Comparison of ENCODE assay signal across 1 cellular context in genomic region chr10:7787857-7788639, GRCh38.
TF ChIP-seq lines count a peak whose summit lies in the region.

ATP5F1C (plus strand) TSS chr10:7788177; CDS start chr10:7788208, 31 bp downstream.
A gene with protein sequence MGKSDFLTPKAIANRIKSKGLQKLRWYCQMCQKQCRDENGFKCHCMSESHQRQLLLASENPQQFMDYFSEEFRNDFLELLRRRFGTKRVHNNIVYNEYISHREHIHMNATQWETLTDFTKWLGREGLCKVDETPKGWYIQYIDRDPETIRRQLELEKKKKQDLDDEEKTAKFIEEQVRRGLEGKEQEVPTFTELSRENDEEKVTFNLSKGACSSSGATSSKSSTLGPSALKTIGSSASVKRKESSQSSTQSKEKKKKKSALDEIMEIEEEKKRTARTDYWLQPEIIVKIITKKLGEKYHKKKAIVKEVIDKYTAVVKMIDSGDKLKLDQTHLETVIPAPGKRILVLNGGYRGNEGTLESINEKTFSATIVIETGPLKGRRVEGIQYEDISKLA (minus strand): TSS chr10:7787993. CDS start chr10:7787933, 60 bp downstream.

TF ChIP-seq in K562, 482 proteins besides CTCF, POLR2A, EP300 and RAD21 (continued from another document and continues in another):
- TF ChIP-seq ZBTB7A (IDR thresholded peaks at IDR 0.05; ENCODE audit: borderline replicate concordance, control insufficient read depth, low read depth, low read length): peak; percentile 39; the same call in 1 of the 2 replicates
- TF ChIP-seq FOXA1 (IDR thresholded peaks at IDR 0.05; ENCODE audit: borderline replicate concordance): no peak
- no peak for TF ChIP-seq SRF (CRISPR knock-in tag; IDR thresholded peaks at IDR 0.05)
- TF ChIP-seq BCOR (IDR thresholded peaks at IDR 0.05): 0 out of 2 replicates have a peak, but pooled peaks have one; percentile 19
- peak; percentile 73 for TF ChIP-seq TAF9B (IDR thresholded peaks at IDR 0.05; ENCODE audit: partially characterized antibody)
- TF ChIP-seq FOS (IDR thresholded peaks at IDR 0.05; ENCODE audit: extremely low read depth, insufficient read length): no peak
- TF ChIP-seq, protein P1, sequence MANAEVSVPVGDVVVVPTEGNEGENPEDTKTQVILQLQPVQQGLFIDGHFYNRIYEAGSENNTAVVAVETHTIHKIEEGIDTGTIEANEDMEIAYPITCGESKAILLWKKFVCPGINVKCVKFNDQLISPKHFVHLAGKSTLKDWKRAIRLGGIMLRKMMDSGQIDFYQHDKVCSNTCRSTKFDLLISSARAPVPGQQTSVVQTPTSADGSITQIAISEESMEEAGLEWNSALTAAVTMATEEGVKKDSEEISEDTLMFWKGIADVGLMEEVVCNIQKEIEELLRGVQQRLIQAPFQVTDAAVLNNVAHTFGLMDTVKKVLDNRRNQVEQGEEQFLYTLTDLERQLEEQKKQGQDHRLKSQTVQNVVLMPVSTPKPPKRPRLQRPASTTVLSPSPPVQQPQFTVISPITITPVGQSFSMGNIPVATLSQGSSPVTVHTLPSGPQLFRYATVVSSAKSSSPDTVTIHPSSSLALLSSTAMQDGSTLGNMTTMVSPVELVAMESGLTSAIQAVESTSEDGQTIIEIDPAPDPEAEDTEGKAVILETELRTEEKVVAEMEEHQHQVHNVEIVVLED (CRISPR knock-in tag; IDR thresholded peaks at IDR 0.05): no peak
- no peak for TF ChIP-seq JUNB (CRISPR knock-in tag; conservative IDR thresholded peaks at IDR 0.05)
- peak; percentile 94 for TF ChIP-seq ZBTB40 (IDR thresholded peaks at IDR 0.05)
- TF ChIP-seq ZBTB40 (CRISPR knock-in tag; IDR thresholded peaks at IDR 0.05): no peak
- TF ChIP-seq KAT7 (CRISPR knock-in tag; IDR thresholded peaks at IDR 0.05; ENCODE audit: borderline replicate concordance): peak; percentile 96; the same call in 1 of the 2 replicates
- no peak for TF ChIP-seq ZNF778 (CRISPR knock-in tag; IDR thresholded peaks at IDR 0.05)
- no peak for TF ChIP-seq BCLAF1 (IDR thresholded peaks at IDR 0.05; ENCODE audit: borderline replicate concordance in 1 of 2, control insufficient read depth in 1 of 2, low read depth in 2 of 2, low read length in 1 of 2)
- peak; percentile 4 for TF ChIP-seq ZFP36 (IDR thresholded peaks at IDR 0.05; ENCODE audit: low read depth, low read length, partially characterized antibody)
- TF ChIP-seq ZBTB1 (CRISPR knock-in tag; IDR thresholded peaks at IDR 0.05; ENCODE audit: borderline replicate concordance, low read depth): peak; percentile 60; the same call in 1 of the 2 replicates
- TF ChIP-seq DPF2 (IDR thresholded peaks at IDR 0.05): no peak
- peak; percentile 95 for TF ChIP-seq KDM5B (IDR thresholded peaks at IDR 0.05; ENCODE audit: insufficient replicate concordance, low read depth, low read length)
- no peak for TF ChIP-seq NCOA1 (IDR thresholded peaks at IDR 0.05; ENCODE audit: low read depth)
- 0 out of 4 replicates have a peak, but pooled peaks of 1 of the 2 experiments have one; percentile 15 for TF ChIP-seq TEAD1 (CRISPR knock-in tag; IDR thresholded peaks at IDR 0.05)
- TF ChIP-seq ZSCAN29 (IDR thresholded peaks at IDR 0.05): 0 out of 2 replicates have a peak, but pooled peaks have one; percentile 36
- no peak for TF ChIP-seq CHD1 (IDR thresholded peaks at IDR 0.05; ENCODE audit: low read length)
- peak; percentile 25; the same call in 1 of the 2 replicates for TF ChIP-seq KLF13 (tag; IDR thresholded peaks at IDR 0.05; ENCODE audit: borderline replicate concordance, low read depth)
- no peak for TF ChIP-seq NFE2L1 (tag; IDR thresholded peaks at IDR 0.05; ENCODE audit: borderline replicate concordance, low read depth)
- TF ChIP-seq GATAD2A (IDR thresholded peaks at IDR 0.05): no peak
- TF ChIP-seq SMARCA4 (IDR thresholded peaks at IDR 0.05): no peak
- TF ChIP-seq, protein P2, sequence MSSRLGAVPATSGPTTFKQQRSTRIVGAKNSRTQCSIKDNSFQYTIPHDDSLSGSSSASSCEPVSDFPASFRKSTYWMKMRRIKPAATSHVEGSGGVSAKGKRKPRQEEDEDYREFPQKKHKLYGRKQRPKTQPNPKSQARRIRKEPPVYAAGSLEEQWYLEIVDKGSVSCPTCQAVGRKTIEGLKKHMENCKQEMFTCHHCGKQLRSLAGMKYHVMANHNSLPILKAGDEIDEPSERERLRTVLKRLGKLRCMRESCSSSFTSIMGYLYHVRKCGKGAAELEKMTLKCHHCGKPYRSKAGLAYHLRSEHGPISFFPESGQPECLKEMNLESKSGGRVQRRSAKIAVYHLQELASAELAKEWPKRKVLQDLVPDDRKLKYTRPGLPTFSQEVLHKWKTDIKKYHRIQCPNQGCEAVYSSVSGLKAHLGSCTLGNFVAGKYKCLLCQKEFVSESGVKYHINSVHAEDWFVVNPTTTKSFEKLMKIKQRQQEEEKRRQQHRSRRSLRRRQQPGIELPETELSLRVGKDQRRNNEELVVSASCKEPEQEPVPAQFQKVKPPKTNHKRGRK (tag; IDR thresholded peaks at IDR 0.05): no peak
- TF ChIP-seq ZNF507 (tag; conservative IDR thresholded peaks at IDR 0.05): no peak
- TF ChIP-seq GABPB2 (CRISPR knock-in tag; conservative IDR thresholded peaks at IDR 0.05): no peak
- TF ChIP-seq, protein P3, sequence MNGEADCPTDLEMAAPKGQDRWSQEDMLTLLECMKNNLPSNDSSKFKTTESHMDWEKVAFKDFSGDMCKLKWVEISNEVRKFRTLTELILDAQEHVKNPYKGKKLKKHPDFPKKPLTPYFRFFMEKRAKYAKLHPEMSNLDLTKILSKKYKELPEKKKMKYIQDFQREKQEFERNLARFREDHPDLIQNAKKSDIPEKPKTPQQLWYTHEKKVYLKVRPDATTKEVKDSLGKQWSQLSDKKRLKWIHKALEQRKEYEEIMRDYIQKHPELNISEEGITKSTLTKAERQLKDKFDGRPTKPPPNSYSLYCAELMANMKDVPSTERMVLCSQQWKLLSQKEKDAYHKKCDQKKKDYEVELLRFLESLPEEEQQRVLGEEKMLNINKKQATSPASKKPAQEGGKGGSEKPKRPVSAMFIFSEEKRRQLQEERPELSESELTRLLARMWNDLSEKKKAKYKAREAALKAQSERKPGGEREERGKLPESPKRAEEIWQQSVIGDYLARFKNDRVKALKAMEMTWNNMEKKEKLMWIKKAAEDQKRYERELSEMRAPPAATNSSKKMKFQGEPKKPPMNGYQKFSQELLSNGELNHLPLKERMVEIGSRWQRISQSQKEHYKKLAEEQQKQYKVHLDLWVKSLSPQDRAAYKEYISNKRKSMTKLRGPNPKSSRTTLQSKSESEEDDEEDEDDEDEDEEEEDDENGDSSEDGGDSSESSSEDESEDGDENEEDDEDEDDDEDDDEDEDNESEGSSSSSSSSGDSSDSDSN (IDR thresholded peaks at IDR 0.05; ENCODE audit: borderline replicate concordance in 1 of 2, low read depth in 2 of 2, low read length in 2 of 2): peak; percentile 16 to 19; a peak in 1 of 4 replicates
- TF ChIP-seq E2F3 (CRISPR knock-in tag; IDR thresholded peaks at IDR 0.05): no peak
- TF ChIP-seq TBP (optimal IDR thresholded peaks at IDR 0.05; ENCODE audit: low read depth, low read length): peak; percentile 70
- TF ChIP-seq ETS1 (conservative IDR thresholded peaks at IDR 0.05; ENCODE audit: control insufficient read depth, low read depth, low read length): 0 out of 2 replicates have a peak, but pooled peaks have one; percentile 21
- no peak for TF ChIP-seq SETDB1 (IDR thresholded peaks at IDR 0.05; ENCODE audit: low read length)
- peak; percentile 97 for TF ChIP-seq DACH1 (IDR thresholded peaks at IDR 0.05; ENCODE audit: partially characterized antibody)
- no peak for TF ChIP-seq HDAC3 (IDR thresholded peaks at IDR 0.05; ENCODE audit: borderline replicate concordance, partially characterized antibody)
- TF ChIP-seq ERF (CRISPR knock-in tag; IDR thresholded peaks at IDR 0.05): 0 out of 2 replicates have a peak, but pooled peaks have one; percentile 63
- TF ChIP-seq NCOA4 (IDR thresholded peaks at IDR 0.05; ENCODE audit: partially characterized antibody): no peak
